ENCODE assay signal across 8 cellular contexts in genomic region chr22:18024276-18024939, GRCh38. TPM values are rescaled to one million over a fixed set of nuclear protein-coding genes. Genes with fewer than 3 reads are reported as not detected.
DNase-seq lines count a peak whose midpoint lies in the region; ATAC-seq and TF ChIP-seq lines count a peak whose summit lies in the region.

TSS of gene MICAL3 (minus strand) at chr22:18024561. CDS start at chr22:17906812, 117,749 bp downstream.

- TF ChIP-seq POLR2A in vagina (IDR thresholded peaks at IDR 0.05): no peak

- ATAC-seq in psoas muscle: peak; percentile 71 to 76 (median 73)
- ATAC-seq in GM19023 (IDR thresholded peaks at IDR 0.05; ENCODE audit: unreplicated experiment): no peak

- no peaks in the 10 kb centered on the region for H3K27me3 ChIP-seq in ascending aorta
- no peaks in the 10 kb centered on the region for H3K27me3 ChIP-seq in right atrium auricular region
- H3K27me3 ChIP-seq in psoas muscle (ENCODE audit: insufficient read depth in 3 of 3, low read length in 2 of 3): no peaks in the 10 kb centered on the region
- H3K27me3 ChIP-seq in vagina: no peaks in the 10 kb centered on the region

- WGBS in psoas muscle, 3 donors: 0 to 1% (median 1%) methylated on average over 44 to 56 of the region's 56 CpGs

- H3K9me3 ChIP-seq in ascending aorta (no peaks in the 10 kb centered on the region), right atrium auricular region (no peaks in the 10 kb centered on the region), psoas muscle (no peaks in the 10 kb centered on the region), vagina (no peaks in the 10 kb centered on the region)

- TF ChIP-seq CTCF in GM12875 (IDR thresholded peaks at IDR 0.05; ENCODE audit: borderline replicate concordance, insufficient read depth, low read depth, low read length) (peak; percentile 88), LNCAP (IDR thresholded peaks at IDR 0.05) (peak; percentile 90), ascending aorta (IDR thresholded peaks at IDR 0.05) (peak; percentile 26 to 62 (median 51)), right atrium auricular region (IDR thresholded peaks at IDR 0.05) (peak; percentile 67 to 73), psoas muscle (IDR thresholded peaks at IDR 0.05) (peak; percentile 72), vagina (IDR thresholded peaks at IDR 0.05) (peak in 1 of 3 experiments; percentile 63)

- DNase-seq in T-helper 2 cell (peak; percentile 36 to 79 (median 41)), ascending aorta (ENCODE audit: low spot score in 2 of 2) (peak in 1 of 2 donors; percentile 75), right atrium auricular region (ENCODE audit: low spot score) (no peak), psoas muscle (peak; percentile 62 to 79), vagina (ENCODE audit: extremely low spot score in 2 of 2) (no peak)

- H3K4me3 ChIP-seq in GM12875 (ENCODE audit: low read depth, low read length) (peak within 1 kb of the TSS; percentile 43), ascending aorta (peak within 1 kb of the TSS; percentile 71 to 88), right atrium auricular region (peak within 1 kb of the TSS; percentile 59 to 73), psoas muscle (peak within 1 kb of the TSS; percentile 67), vagina (peak within 1 kb of the TSS; percentile 57 to 81)

- H3K27ac ChIP-seq in ascending aorta (peak within 1 kb of the TSS; percentile 69), right atrium auricular region (peak within 1 kb of the TSS; percentile 86), psoas muscle (peak within 1 kb of the TSS; percentile 80), vagina (peak within 1 kb of the TSS; percentile 87)

- intact Hi-C loops in ascending aorta (cut with DNase I): loop anchor here (1.0 to 2.0 kb wide), 4 partner anchors 23 to 194 kb away; partner anchors contain the start of gene PEX26
- intact Hi-C loops in psoas muscle (cut with DNase I): loop anchor here (2.0 to 5.0 kb wide), 3 partner anchors 33 to 114 kb away; no protein-coding TSS in a partner anchor
- intact Hi-C loops in vagina (cut with DNase I): loop anchor here (5.0 kb wide), 1 partner anchor 53 kb away; the partner anchor contains the start of gene PEX26

- H3K4me1 ChIP-seq in ascending aorta: peaks cover 0 to 3% of the 10 kb centered on the region in 2 donors
- H3K4me1 ChIP-seq in right atrium auricular region: peaks cover 0 to 24% of the 10 kb centered on the region in 2 donors
- H3K4me1 ChIP-seq in psoas muscle: peaks cover 22% of the 10 kb centered on the region
- H3K4me1 ChIP-seq in vagina: peaks cover 20% of the 10 kb centered on the region

- no peaks in the 10 kb centered on the region for H3K36me3 ChIP-seq in ascending aorta
- H3K36me3 ChIP-seq in right atrium auricular region: no peaks in the 10 kb centered on the region
- no peaks in the 10 kb centered on the region for H3K36me3 ChIP-seq in psoas muscle (ENCODE audit: insufficient read depth in 1 of 2, low read depth in 1 of 2)
- H3K36me3 ChIP-seq in vagina: no peaks in the 10 kb centered on the region

RNA-seq across cellular contexts. Expression of gene MICAL3, which starts in this region (rescaled TPM):
- total RNA-seq in ascending aorta (36.9 TPM), right atrium auricular region (10 to 100 TPM; 42.5 to 45.1 TPM), psoas muscle (10 to 100 TPM; 15.5 to 38.3 (median 27.1) TPM), vagina (35.1 TPM)
- polyA plus RNA-seq in psoas muscle: 1 to 10 TPM; 2.1 to 6.9 (median 3.5) TPM

Comparison
In these comparisons a context has a peak if more than half of its experiments do, and no peak if none do; other contexts are left out.
1. DNase-seq: peak in T-helper 2 cell (5 of 5) and psoas muscle (2 of 2); none in right atrium auricular region (single experiment) and vagina (0 of 2).
2. Peak in every context shown above with its lines, with median percentiles within 50 percentile points of each other: H3K4me3 ChIP-seq and H3K27ac ChIP-seq.